Comparison of ENCODE assay signal across 8 cellular contexts in the genomic region with DNA sequence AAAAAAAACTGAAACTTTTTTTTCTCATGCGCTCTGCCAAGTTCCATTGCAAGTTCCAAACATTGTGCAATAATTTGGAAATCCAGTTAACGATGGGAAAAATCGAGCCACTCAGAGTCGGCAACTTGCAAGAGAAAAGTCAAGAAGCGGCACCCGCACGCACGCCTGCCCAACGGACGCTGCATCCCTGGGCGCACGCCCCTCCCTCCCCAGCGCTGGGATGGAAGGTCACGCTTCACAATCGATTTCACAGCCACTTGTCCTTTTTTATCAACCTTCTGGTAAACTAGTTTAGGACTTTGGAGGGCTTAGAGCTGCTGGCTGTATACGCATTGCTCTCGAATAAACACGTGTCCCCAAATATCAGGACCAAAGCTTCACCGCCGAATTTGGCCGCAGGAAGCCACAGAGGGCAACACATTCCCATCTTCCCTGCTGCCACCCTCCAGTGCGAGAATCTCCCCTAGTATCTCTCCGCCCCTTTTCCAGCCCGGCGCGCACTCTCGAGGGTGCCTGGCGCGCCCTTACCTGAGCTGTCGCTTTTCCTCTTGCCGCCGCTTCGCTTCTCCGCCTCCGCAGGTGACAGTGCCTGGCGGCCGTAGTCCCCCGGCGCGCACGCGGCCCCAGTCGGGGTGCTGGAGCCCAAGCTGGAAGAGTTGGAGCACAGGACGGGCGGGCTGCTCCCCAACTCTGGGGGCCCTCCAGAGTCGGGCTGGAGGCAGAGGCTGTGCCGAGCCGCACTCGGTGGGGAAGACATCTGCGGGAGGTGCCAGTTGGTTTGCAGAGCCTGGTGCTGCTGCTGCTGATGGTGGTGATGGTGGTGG. TPM values are rescaled to one million over a fixed set of nuclear protein-coding genes. Genes with fewer than 3 reads are reported as not detected.
DNase-seq lines count a peak whose midpoint lies in the region; ATAC-seq and TF ChIP-seq lines count a peak whose summit lies in the region.

No MANE protein-coding gene starts in this region.

- H3K27ac Mint-ChIP-seq in natural killer cell, result no peak overlapping the region

- DNase-seq in GM10248 (ENCODE audit: extremely low spot score) (peak; percentile 5), hepatic stellate cell (ENCODE audit: low spot score) (peak; percentile 36), skeletal muscle cell (ENCODE audit: low read depth) (peak; percentile 71), natural killer cell (no peak), SKM-1 treated with dmso at 0.1 percent for 144 hours (lab: John Stamatoyannopoulos, UW; ENCODE audit: unreplicated experiment) (no peak), DMS153 treated with DMSO at 0.1 percent for 48 hours (lab: John Stamatoyannopoulos, UW; ENCODE audit: unreplicated experiment) (no peak)

- H3K27me3 Mint-ChIP-seq in natural killer cell (ENCODE audit: low read depth in 2 of 2), result peaks cover 15 to 20% of the 10 kb centered on the region in 2 donors

- H3K4me1 Mint-ChIP-seq in natural killer cell, result no peaks in the 10 kb centered on the region

- TF ChIP-seq CTCF in GM10248 (IDR thresholded peaks at IDR 0.05; ENCODE audit: control extremely low read depth, extremely low read depth, low read depth, missing control alignments) (no peak), WI38 (IDR thresholded peaks at IDR 0.05; ENCODE audit: low read depth, low read length) (no peak), natural killer cell (IDR thresholded peaks at IDR 0.05) (no peak)

- ATAC-seq in natural killer cell, result no peak
- no peak for ATAC-seq in HG02763 (IDR thresholded peaks at IDR 0.05; ENCODE audit: unreplicated experiment)

- H3K4me3 Mint-ChIP-seq in natural killer cell, result no peak overlapping the region

- POLR2A ChIA-PET in GM10248 (lab: Yijun Ruan, JAX), result no interaction called here

- H3K9me3 Mint-ChIP-seq in natural killer cell, result peaks cover 0 to 2% of the 10 kb centered on the region in 2 donors

- H3K36me3 Mint-ChIP-seq in natural killer cell, result no peaks in the 10 kb centered on the region

- intact Hi-C loops in natural killer cell (cut with micrococcal nuclease), result no loop called here

- H3K4me3 ChIP-seq in WI38 (ENCODE audit: low read depth, low read length) (peak overlapping the region; percentile 47), skeletal muscle cell (ENCODE audit: low read depth, low read length) (peak overlapping the region; percentile 64)

- CTCF ChIA-PET in GM10248 (lab: Yijun Ruan, JAX), result interaction anchor here (1.0 kb wide), 1 partner anchor 36 kb away, joined by 4 read pairs; no protein-coding TSS in a partner anchor

RNA-seq across cellular contexts. Expression of a gene that starts 0.9 kb away (rescaled TPM):
- total RNA-seq in natural killer cell, result not detected

Comparison
In these comparisons a context has a peak if more than half of its experiments do, and no peak if none do; other contexts are left out.
1. DNase-seq: peak in GM10248 (single experiment), hepatic stellate cell (single experiment) and skeletal muscle cell (single experiment); none in natural killer cell (single experiment), SKM-1 treated with dmso at 0.1 percent for 144 hours (single experiment) and DMS153 treated with DMSO at 0.1 percent for 48 hours (single experiment).